8 cellular contexts compared by ENCODE assay signal in genomic region chr16:25110392-25110947, GRCh38. TPM values are rescaled to one million over a fixed set of nuclear protein-coding genes. Genes with fewer than 3 reads are reported as not detected.
A peak's percentile ranks its signal among the peaks of the same experiment; 100 is the strongest.
DNase-seq lines count a peak whose midpoint lies in the region; ATAC-seq and TF ChIP-seq lines count a peak whose summit lies in the region.

No MANE protein-coding gene starts in this region.

- WGBS in stomach, 5 donors: 28 to 40% (median 31%) methylated on average over 7 of the region's 7 CpGs

- POLR2A ChIA-PET in BJ (lab: Charles Lee): interaction anchor here (0.6 kb wide), 1 partner anchor 114 kb away, joined by 3 read pairs; no protein-coding TSS in a partner anchor

- peaks cover 2% of the 10 kb centered on the region for H3K36me3 Mint-ChIP-seq in IgD-negative memory B cell
- peaks cover 11% of the 10 kb centered on the region for H3K36me3 Mint-ChIP-seq in activated naive CD4-positive, alpha-beta T cell treated with anti-CD3 and anti-CD28 coated beads for 36 hours (ENCODE audit: low read depth)

- no peak for ATAC-seq in GM18502 (IDR thresholded peaks at IDR 0.05; ENCODE audit: poor library complexity, unreplicated experiment)
- no peak for ATAC-seq in GM21390 (IDR thresholded peaks at IDR 0.05; ENCODE audit: unreplicated experiment)

- H3K36me3 ChIP-seq in BJ (ENCODE audit: control insufficient read depth, insufficient read depth, low read length): no peaks in the 10 kb centered on the region; the same call in 1 of the 2 replicates
- H3K36me3 ChIP-seq in kidney epithelial cell (ENCODE audit: control insufficient read depth, insufficient read depth, low read length): no peaks in the 10 kb centered on the region
- H3K36me3 ChIP-seq in stomach: peaks cover 0 to 12% (median 10%) of the 10 kb centered on the region in 4 donors

- intact Hi-C loops in activated naive CD4-positive, alpha-beta T cell treated with anti-CD3 and anti-CD28 coated beads for 36 hours (cut with micrococcal nuclease): loop anchor here (2.0 to 10.0 kb wide), 3 partner anchors 258 to 570 kb away; no protein-coding TSS in a partner anchor
- intact Hi-C loops in stomach (cut with DNase I; ENCODE audit: low total_unique reads): no loop called here

- H3K27ac Mint-ChIP-seq in IgD-negative memory B cell: peak overlapping the region in 2 of 3 donors; percentile 12 to 84
- peak overlapping the region; percentile 96 for H3K27ac Mint-ChIP-seq in activated naive CD4-positive, alpha-beta T cell treated with anti-CD3 and anti-CD28 coated beads for 36 hours

- H3K9me3 Mint-ChIP-seq in IgD-negative memory B cell: no peaks in the 10 kb centered on the region
- H3K9me3 Mint-ChIP-seq in activated naive CD4-positive, alpha-beta T cell treated with anti-CD3 and anti-CD28 coated beads for 36 hours: no peaks in the 10 kb centered on the region

- no peak for TF ChIP-seq EP300 in stomach (IDR thresholded peaks at IDR 0.05)

- peak overlapping the region in 3 of 5 donors; percentile 76 to 90 (median 82) for H3K27ac ChIP-seq in stomach

- no peaks in the 10 kb centered on the region for H3K27me3 ChIP-seq in BJ (ENCODE audit: control insufficient read depth, insufficient read depth, low read length)
- H3K27me3 ChIP-seq in kidney epithelial cell (ENCODE audit: control insufficient read depth, insufficient read depth, low read length): no peaks in the 10 kb centered on the region
- H3K27me3 ChIP-seq in stomach: no peaks in the 10 kb centered on the region

- DNase-seq in BJ (ENCODE audit: low read depth) (no peak), kidney epithelial cell (ENCODE audit: low read depth) (no peak), stomach (no peak), iPS-NIHi7 (ENCODE audit: extremely low spot score) (no peak)
- DNase-seq in activated naive CD4-positive, alpha-beta T cell treated with anti-CD3 and anti-CD28 coated beads for 36 hours: peak; percentile 90

- no peaks in the 10 kb centered on the region for H3K9me3 ChIP-seq in stomach

- H3K4me1 Mint-ChIP-seq in IgD-negative memory B cell: peaks cover 31 to 46% (median 32%) of the 10 kb centered on the region in 3 donors
- peaks cover 47% of the 10 kb centered on the region for H3K4me1 Mint-ChIP-seq in activated naive CD4-positive, alpha-beta T cell treated with anti-CD3 and anti-CD28 coated beads for 36 hours (ENCODE audit: low read depth)

- H3K4me3 Mint-ChIP-seq in IgD-negative memory B cell: peak overlapping the region; percentile 86 to 98 (median 94)
- H3K4me3 Mint-ChIP-seq in activated naive CD4-positive, alpha-beta T cell treated with anti-CD3 and anti-CD28 coated beads for 36 hours: peak overlapping the region; percentile 94

- no peak for TF ChIP-seq POLR2A in stomach (IDR thresholded peaks at IDR 0.05)

- CTCF ChIA-PET in BJ (lab: Yijun Ruan, JAX): interaction anchor here (1.1 to 1.3 kb wide), 3 partner anchors 29 to 53 kb away, joined by 3 to 5 read pairs (median 4); no protein-coding TSS in a partner anchor
- CTCF ChIA-PET in activated naive CD4-positive, alpha-beta T cell treated with anti-CD3 and anti-CD28 coated beads for 36 hours (lab: Charles Lee): interaction anchor here (1.1 to 5.7 kb wide), 3 partner anchors 15 to 115 kb away, joined by 3 to 25 read pairs (median 16); no protein-coding TSS in a partner anchor

- H3K4me3 ChIP-seq in BJ (ENCODE audit: low read depth, low read length) (peak overlapping the region; percentile 98), kidney epithelial cell (ENCODE audit: low read depth, low read length) (peak overlapping the region; percentile 96), stomach (peak overlapping the region; percentile 64 to 95 (median 81))

- peaks cover 29 to 67% (median 50%) of the 10 kb centered on the region in 4 donors for H3K4me1 ChIP-seq in stomach

- no peaks in the 10 kb centered on the region for H3K27me3 Mint-ChIP-seq in IgD-negative memory B cell
- no peaks in the 10 kb centered on the region for H3K27me3 Mint-ChIP-seq in activated naive CD4-positive, alpha-beta T cell treated with anti-CD3 and anti-CD28 coated beads for 36 hours (ENCODE audit: low read depth)

- TF ChIP-seq CTCF in BJ (IDR thresholded peaks at IDR 0.05; ENCODE audit: insufficient read depth, low read depth, low read length) (no peak), kidney epithelial cell (IDR thresholded peaks at IDR 0.05; ENCODE audit: insufficient read depth, low read length, poor library complexity, severe bottlenecking) (no peak), stomach (IDR thresholded peaks at IDR 0.05) (no peak)

RNA-seq across cellular contexts. Expression of gene LCMT1, which starts 1.1 kb away (rescaled TPM):
- polyA plus RNA-seq in BJ (2011; rRNA removed): 32.2 and 39.6 TPM in 2 replicates
- 25.0 and 34.3 TPM in 2 replicates for polyA minus RNA-seq in BJ (2011; rRNA and poly(A)+ RNA removed)
- 34.6 TPM for polyA plus RNA-seq in IgD-negative memory B cell
- total RNA-seq in activated naive CD4-positive, alpha-beta T cell treated with anti-CD3 and anti-CD28 coated beads for 36 hours: 10 to 100 TPM; 34.7 to 35.3 TPM
- total RNA-seq in kidney epithelial cell: 55.2 and 69.6 TPM in 2 replicates
- total RNA-seq in stomach: 10 to 100 TPM; 15.4 to 54.9 (median 30.8) TPM
- 10 to 100 TPM; 29.6 to 48.1 (median 30.9) TPM for polyA plus RNA-seq in stomach
